Comparison of ENCODE assay signal across 9 cellular contexts in genomic region chr5:148179234-148179824, GRCh38. TPM values are rescaled to one million over a fixed set of nuclear protein-coding genes. Genes with fewer than 3 reads are reported as not detected.
DNase-seq lines count a peak whose midpoint lies in the region; FAIRE-seq and TF ChIP-seq lines count a peak whose summit lies in the region.
"Had no signal": no experiment of that assay in that cellular context is flagged by ENCODE, and none has a peak within 500 bp of the region (broad histone marks: within the 10 kb centered on the region; RNA-seq: fewer than 3 reads in every experiment).

No MANE protein-coding gene starts in this region.

- no peak overlapping the region for H3K27ac ChIP-seq in prostate gland

- TF ChIP-seq CTCF in prostate gland (IDR thresholded peaks at IDR 0.05): peak; percentile 38 to 79 (median 66)

- no peak for TF ChIP-seq POLR2A in prostate gland (IDR thresholded peaks at IDR 0.05)

- H3K4me1 ChIP-seq in prostate gland (replicated peaks): no peaks in the 10 kb centered on the region

- intact Hi-C loops in prostate gland (cut with DNase I) (loop anchor here (5.0 kb wide), 1 partner anchor 553 kb away; no protein-coding TSS in a partner anchor), posterior vena cava (cut with DNase I) (no loop called here)

- 36% methylated on average over 3 of the region's 3 CpGs for WGBS in prostate gland

- DNase-seq in GDM1 (lab: John Stamatoyannopoulos, UW) (peak; percentile 25), H4 (ENCODE audit: low spot score) (peak; percentile 53), NCI-H1105 (lab: John Stamatoyannopoulos, UW) (peak; percentile 17), globus pallidus (ENCODE audit: low spot score) (peak; percentile 51), prostate gland (ENCODE audit: low spot score) (peak; percentile 28), UCSD-AML1 (lab: John Stamatoyannopoulos, UW; ENCODE audit: unreplicated experiment) (no peak), posterior vena cava (ENCODE audit: low spot score) (no peak)

- no peaks in the 10 kb centered on the region for H3K27me3 ChIP-seq in prostate gland (replicated peaks; ENCODE audit: insufficient read depth)

- H3K4me3 ChIP-seq in prostate gland: no peak overlapping the region

- H3K36me3 ChIP-seq in prostate gland: no peaks in the 10 kb centered on the region

- no peaks in the 10 kb centered on the region for H3K9me3 ChIP-seq in prostate gland

- FAIRE-seq in TTC549 (lab: Jason Lieb, UNC): peak; percentile 78

RNA-seq across cellular contexts. Expression of gene SPINK14, which starts 11.0 kb away (rescaled TPM):
- not detected in 2 replicates for total RNA-seq in H4 (2014; rRNA removed; shearing (Covaris generic))
- not detected for total RNA-seq in prostate gland
- not detected for total RNA-seq in posterior vena cava
- total RNA-seq: activated CD8-positive, alpha-beta memory T cell treated with anti-CD3 and anti-CD28 coated beads for 36 hours had no signal

RNA-seq across cellular contexts. Expression of gene SPINK6, which starts 23.5 kb away (rescaled TPM):
- not detected in 2 replicates for total RNA-seq in H4 (2014; rRNA removed; shearing (Covaris generic))
- total RNA-seq in prostate gland: not detected
- total RNA-seq in posterior vena cava: not detected
- total RNA-seq: activated CD8-positive, alpha-beta memory T cell treated with anti-CD3 and anti-CD28 coated beads for 36 hours had no signal

RNA-seq across cellular contexts. Expression of gene MARCOL, which starts 59.0 kb away (rescaled TPM):
- total RNA-seq in H4 (2014; rRNA removed; shearing (Covaris generic)): not detected in 2 replicates
- total RNA-seq in prostate gland (not detected), posterior vena cava (not detected)
- total RNA-seq: activated CD8-positive, alpha-beta memory T cell treated with anti-CD3 and anti-CD28 coated beads for 36 hours had no signal

Comparison
In these comparisons a context has a peak if more than half of its experiments do, and no peak if none do; other contexts are left out.
1. DNase-seq: peak in GDM1 (single experiment), H4 (single experiment), NCI-H1105 (single experiment), globus pallidus (single experiment) and prostate gland (single experiment); none in UCSD-AML1 (single experiment) and posterior vena cava (single experiment).